1 cellular context compared by ENCODE assay signal in the genomic region with DNA sequence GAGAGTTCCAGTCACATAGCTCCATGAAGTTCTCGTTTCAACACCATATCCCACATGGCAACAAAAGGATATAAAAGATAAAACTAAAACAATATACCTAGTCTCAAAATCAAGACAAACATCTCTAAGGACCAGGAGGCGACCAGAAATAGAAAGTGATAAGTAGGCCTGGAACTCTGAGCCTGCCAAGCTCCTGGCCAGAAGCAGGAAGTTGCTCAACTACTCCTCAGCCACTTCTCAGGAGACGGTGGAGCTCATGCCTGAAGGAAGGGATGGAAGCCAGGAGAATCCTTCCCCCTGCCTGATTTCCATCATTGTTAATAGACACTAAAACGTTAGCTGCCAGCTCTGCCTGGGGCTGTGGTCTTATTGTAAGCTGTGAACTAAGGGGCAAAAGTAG.
TF ChIP-seq lines count a peak whose summit lies in the region.

No MANE protein-coding gene starts in this region.

TF ChIP-seq in GM23338, 12 proteins besides CTCF, POLR2A, EP300 and RAD21:
- TF ChIP-seq, protein P1, sequence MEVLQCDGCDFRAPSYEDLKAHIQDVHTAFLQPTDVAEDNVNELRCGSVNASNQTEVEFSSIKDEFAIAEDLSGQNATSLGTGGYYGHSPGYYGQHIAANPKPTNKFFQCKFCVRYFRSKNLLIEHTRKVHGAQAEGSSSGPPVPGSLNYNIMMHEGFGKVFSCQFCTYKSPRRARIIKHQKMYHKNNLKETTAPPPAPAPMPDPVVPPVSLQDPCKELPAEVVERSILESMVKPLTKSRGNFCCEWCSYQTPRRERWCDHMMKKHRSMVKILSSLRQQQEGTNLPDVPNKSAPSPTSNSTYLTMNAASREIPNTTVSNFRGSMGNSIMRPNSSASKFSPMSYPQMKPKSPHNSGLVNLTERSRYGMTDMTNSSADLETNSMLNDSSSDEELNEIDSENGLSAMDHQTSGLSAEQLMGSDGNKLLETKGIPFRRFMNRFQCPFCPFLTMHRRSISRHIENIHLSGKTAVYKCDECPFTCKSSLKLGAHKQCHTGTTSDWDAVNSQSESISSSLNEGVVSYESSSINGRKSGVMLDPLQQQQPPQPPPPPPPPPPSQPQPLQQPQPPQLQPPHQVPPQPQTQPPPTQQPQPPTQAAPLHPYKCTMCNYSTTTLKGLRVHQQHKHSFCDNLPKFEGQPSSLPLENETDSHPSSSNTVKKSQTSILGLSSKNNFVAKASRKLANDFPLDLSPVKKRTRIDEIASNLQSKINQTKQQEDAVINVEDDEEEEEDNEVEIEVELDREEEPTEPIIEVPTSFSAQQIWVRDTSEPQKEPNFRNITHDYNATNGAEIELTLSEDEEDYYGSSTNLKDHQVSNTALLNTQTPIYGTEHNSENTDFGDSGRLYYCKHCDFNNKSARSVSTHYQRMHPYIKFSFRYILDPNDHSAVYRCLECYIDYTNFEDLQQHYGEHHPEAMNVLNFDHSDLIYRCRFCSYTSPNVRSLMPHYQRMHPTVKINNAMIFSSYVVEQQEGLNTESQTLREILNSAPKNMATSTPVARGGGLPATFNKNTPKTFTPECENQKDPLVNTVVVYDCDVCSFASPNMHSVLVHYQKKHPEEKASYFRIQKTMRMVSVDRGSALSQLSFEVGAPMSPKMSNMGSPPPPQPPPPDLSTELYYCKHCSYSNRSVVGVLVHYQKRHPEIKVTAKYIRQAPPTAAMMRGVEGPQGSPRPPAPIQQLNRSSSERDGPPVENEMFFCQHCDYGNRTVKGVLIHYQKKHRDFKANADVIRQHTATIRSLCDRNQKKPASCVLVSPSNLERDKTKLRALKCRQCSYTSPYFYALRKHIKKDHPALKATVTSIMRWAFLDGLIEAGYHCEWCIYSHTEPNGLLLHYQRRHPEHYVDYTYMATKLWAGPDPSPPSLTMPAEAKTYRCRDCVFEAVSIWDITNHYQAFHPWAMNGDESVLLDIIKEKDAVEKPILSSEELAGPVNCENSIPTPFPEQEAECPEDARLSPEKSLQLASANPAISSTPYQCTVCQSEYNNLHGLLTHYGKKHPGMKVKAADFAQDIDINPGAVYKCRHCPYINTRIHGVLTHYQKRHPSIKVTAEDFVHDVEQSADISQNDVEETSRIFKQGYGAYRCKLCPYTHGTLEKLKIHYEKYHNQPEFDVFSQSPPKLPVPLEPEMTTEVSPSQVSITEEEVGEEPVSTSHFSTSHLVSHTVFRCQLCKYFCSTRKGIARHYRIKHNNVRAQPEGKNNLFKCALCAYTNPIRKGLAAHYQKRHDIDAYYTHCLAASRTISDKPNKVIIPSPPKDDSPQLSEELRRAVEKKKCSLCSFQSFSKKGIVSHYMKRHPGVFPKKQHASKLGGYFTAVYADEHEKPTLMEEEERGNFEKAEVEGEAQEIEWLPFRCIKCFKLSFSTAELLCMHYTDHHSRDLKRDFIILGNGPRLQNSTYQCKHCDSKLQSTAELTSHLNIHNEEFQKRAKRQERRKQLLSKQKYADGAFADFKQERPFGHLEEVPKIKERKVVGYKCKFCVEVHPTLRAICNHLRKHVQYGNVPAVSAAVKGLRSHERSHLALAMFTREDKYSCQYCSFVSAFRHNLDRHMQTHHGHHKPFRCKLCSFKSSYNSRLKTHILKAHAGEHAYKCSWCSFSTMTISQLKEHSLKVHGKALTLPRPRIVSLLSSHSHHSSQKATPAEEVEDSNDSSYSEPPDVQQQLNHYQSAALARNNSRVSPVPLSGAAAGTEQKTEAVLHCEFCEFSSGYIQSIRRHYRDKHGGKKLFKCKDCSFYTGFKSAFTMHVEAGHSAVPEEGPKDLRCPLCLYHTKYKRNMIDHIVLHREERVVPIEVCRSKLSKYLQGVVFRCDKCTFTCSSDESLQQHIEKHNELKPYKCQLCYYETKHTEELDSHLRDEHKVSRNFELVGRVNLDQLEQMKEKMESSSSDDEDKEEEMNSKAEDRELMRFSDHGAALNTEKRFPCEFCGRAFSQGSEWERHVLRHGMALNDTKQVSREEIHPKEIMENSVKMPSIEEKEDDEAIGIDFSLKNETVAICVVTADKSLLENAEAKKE (CRISPR knock-in tag; IDR thresholded peaks at IDR 0.05), result no peak
- TF ChIP-seq EZH2 (IDR thresholded peaks at IDR 0.05; ENCODE audit: low read depth, unreplicated experiment) (no peak), POLR2AphosphoS5 (IDR thresholded peaks at IDR 0.05; ENCODE audit: low read depth) (no peak), CREB1 (CRISPR knock-in tag; IDR thresholded peaks at IDR 0.05; ENCODE audit: low read depth) (no peak), JUNB (IDR thresholded peaks at IDR 0.05; ENCODE audit: unreplicated experiment) (no peak), ZNF331 (CRISPR knock-in tag; IDR thresholded peaks at IDR 0.05; ENCODE audit: low read depth) (no peak), STAT1 (IDR thresholded peaks at IDR 0.05; ENCODE audit: unreplicated experiment) (no peak), NANOG (IDR thresholded peaks at IDR 0.05; ENCODE audit: borderline replicate concordance) (no peak), ZNF114 (CRISPR knock-in tag; IDR thresholded peaks at IDR 0.05) (no peak), EZH2phosphoT487 (IDR thresholded peaks at IDR 0.05; ENCODE audit: unreplicated experiment) (no peak)
- TF ChIP-seq, protein P2, sequence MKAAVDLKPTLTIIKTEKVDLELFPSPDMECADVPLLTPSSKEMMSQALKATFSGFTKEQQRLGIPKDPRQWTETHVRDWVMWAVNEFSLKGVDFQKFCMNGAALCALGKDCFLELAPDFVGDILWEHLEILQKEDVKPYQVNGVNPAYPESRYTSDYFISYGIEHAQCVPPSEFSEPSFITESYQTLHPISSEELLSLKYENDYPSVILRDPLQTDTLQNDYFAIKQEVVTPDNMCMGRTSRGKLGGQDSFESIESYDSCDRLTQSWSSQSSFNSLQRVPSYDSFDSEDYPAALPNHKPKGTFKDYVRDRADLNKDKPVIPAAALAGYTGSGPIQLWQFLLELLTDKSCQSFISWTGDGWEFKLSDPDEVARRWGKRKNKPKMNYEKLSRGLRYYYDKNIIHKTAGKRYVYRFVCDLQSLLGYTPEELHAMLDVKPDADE (IDR thresholded peaks at IDR 0.05), result no peak
- TF ChIP-seq, protein P3, sequence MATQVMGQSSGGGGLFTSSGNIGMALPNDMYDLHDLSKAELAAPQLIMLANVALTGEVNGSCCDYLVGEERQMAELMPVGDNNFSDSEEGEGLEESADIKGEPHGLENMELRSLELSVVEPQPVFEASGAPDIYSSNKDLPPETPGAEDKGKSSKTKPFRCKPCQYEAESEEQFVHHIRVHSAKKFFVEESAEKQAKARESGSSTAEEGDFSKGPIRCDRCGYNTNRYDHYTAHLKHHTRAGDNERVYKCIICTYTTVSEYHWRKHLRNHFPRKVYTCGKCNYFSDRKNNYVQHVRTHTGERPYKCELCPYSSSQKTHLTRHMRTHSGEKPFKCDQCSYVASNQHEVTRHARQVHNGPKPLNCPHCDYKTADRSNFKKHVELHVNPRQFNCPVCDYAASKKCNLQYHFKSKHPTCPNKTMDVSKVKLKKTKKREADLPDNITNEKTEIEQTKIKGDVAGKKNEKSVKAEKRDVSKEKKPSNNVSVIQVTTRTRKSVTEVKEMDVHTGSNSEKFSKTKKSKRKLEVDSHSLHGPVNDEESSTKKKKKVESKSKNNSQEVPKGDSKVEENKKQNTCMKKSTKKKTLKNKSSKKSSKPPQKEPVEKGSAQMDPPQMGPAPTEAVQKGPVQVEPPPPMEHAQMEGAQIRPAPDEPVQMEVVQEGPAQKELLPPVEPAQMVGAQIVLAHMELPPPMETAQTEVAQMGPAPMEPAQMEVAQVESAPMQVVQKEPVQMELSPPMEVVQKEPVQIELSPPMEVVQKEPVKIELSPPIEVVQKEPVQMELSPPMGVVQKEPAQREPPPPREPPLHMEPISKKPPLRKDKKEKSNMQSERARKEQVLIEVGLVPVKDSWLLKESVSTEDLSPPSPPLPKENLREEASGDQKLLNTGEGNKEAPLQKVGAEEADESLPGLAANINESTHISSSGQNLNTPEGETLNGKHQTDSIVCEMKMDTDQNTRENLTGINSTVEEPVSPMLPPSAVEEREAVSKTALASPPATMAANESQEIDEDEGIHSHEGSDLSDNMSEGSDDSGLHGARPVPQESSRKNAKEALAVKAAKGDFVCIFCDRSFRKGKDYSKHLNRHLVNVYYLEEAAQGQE (IDR thresholded peaks at IDR 0.05; ENCODE audit: unreplicated experiment), result no peak
